Comparison of ENCODE assay signal across 27 cellular contexts in genomic region chr3:53805463-53806159, GRCh38. TPM values are rescaled to one million over a fixed set of nuclear protein-coding genes. Genes with fewer than 3 reads are reported as not detected.
DNase-seq lines count a peak whose midpoint lies in the region; ATAC-seq and TF ChIP-seq lines count a peak whose summit lies in the region.
"Had no signal": no experiment of that assay in that cellular context is flagged by ENCODE, and none has a peak within 500 bp of the region (broad histone marks: within the 10 kb centered on the region; RNA-seq: fewer than 3 reads in every experiment).

No MANE protein-coding gene starts in this region.

- H3K36me3 ChIP-seq in HCT116 (ENCODE audit: control insufficient read depth in 1 of 2, insufficient read depth in 2 of 2, low read length in 2 of 2) = no peaks in the 10 kb centered on the region
- H3K36me3 ChIP-seq in adipocyte (ENCODE audit: control insufficient read depth, insufficient read depth, low read length, severe bottlenecking) = no peaks in the 10 kb centered on the region
- no peaks in the 10 kb centered on the region for H3K36me3 ChIP-seq in smooth muscle cell (ENCODE audit: low read depth)
- H3K36me3 ChIP-seq: gastroesophageal sphincter, ovary, right atrium auricular region, suprapubic skin, vagina had no signal

- H3F3A ChIP-seq in smooth muscle cell (ENCODE audit: low read depth) = no peaks in the 10 kb centered on the region

- ATAC-seq in HCT116 = peak; percentile 35
- ATAC-seq in left lobe of liver = no peak
- no peak for ATAC-seq in GM18861 (IDR thresholded peaks at IDR 0.05; ENCODE audit: unreplicated experiment)
- ATAC-seq: activated naive CD4-positive, alpha-beta T cell treated with anti-CD3 and anti-CD28 coated beads, Interleukin-2, amount 50 U/mL, for 72 hours; activated T-cell treated with anti-CD3 and anti-CD28 coated beads, Interleukin-2, amount 50 U/mL, for 72 hours; gastroesophageal sphincter; GM23338 had no signal

- H3K9ac ChIP-seq in HCT116 (ENCODE audit: low read length) (no peak overlapping the region), adipocyte (ENCODE audit: low read length) (peak overlapping the region; percentile 55), smooth muscle cell (ENCODE audit: low read depth) (peak overlapping the region; percentile 10)

- RAD21 ChIA-PET in HCT116 (lab: Charles Lee; ENCODE audit: low non-redundant PET in 1 of 2, low total read pairs in 2 of 2, uncharacterized antibody in 2 of 2, unreplicated experiment in 2 of 2) = no interaction called here

- H4K20me1 ChIP-seq in HCT116 (ENCODE audit: insufficient read depth) (no peaks in the 10 kb centered on the region), smooth muscle cell (ENCODE audit: low read depth) (no peaks in the 10 kb centered on the region)

- H3K9me2 ChIP-seq in HCT116 (ENCODE audit: insufficient read depth) = no peaks in the 10 kb centered on the region

- no TSS peak for BruUV-seq in HCT116 (replicated peaks; lab: Mats Ljungman, UMichigan)

- intact Hi-C loops in HCT116 (cut with micrococcal nuclease) = no loop called here

- WGBS in smooth muscle cell (ENCODE audit: low lambda C conversion rate) = no CpG with 5 or more reads among the region's 4 CpGs

- POLR2A ChIA-PET in HCT116 (lab: Charles Lee) = no interaction called here

- H3K4me1 ChIP-seq in HCT116 (ENCODE audit: control insufficient read depth in 1 of 2, insufficient read depth in 2 of 2, low read length in 2 of 2) = peaks cover 12 to 26% of the 10 kb centered on the region in 2 experiments
- peaks cover 30% of the 10 kb centered on the region for H3K4me1 ChIP-seq in adipocyte (ENCODE audit: control insufficient read depth, insufficient read depth, low read length)
- H3K4me1 ChIP-seq in smooth muscle cell (ENCODE audit: low read depth) = peaks cover 5% of the 10 kb centered on the region

- peak overlapping the region; percentile 5 for H2AFZ ChIP-seq in HCT116 (ENCODE audit: low read depth, low read length, poor library complexity, severe bottlenecking)
- peak overlapping the region; percentile 6 for H2AFZ ChIP-seq in smooth muscle cell (ENCODE audit: low read depth)
- H2AFZ ChIP-seq: GM23338, PC-9 had no signal

- H3K4me2 ChIP-seq in HCT116 (ENCODE audit: low read length) = peak overlapping the region; percentile 48
- peak overlapping the region; percentile 44 for H3K4me2 ChIP-seq in smooth muscle cell
- H3K4me2 ChIP-seq: GM23338, PC-9 had no signal

- H3K27me3 ChIP-seq in HCT116 (ENCODE audit: insufficient read depth, low read length) (no peaks in the 10 kb centered on the region), adipocyte (replicated peaks; ENCODE audit: control insufficient read depth, insufficient read depth, low read length) (no peaks in the 10 kb centered on the region), smooth muscle cell (ENCODE audit: low read depth) (no peaks in the 10 kb centered on the region)
- H3K27me3 ChIP-seq: cardiac muscle cell, gastroesophageal sphincter, ovary, right atrium auricular region, suprapubic skin, vagina had no signal

- H3K9me3 ChIP-seq in HCT116 (ENCODE audit: control insufficient read depth in 1 of 2, insufficient read depth in 1 of 2, low read depth in 1 of 2, low read length in 2 of 2) = no peaks in the 10 kb centered on the region
- H3K9me3 ChIP-seq in adipocyte (ENCODE audit: control insufficient read depth, low read length) = no peaks in the 10 kb centered on the region
- H3K9me3 ChIP-seq in smooth muscle cell (replicated peaks; ENCODE audit: low read depth) = no peaks in the 10 kb centered on the region
- H3K9me3 ChIP-seq: gastroesophageal sphincter, ovary, right atrium auricular region, suprapubic skin, vagina had no signal

- TF ChIP-seq RAD21 in HCT116 (IDR thresholded peaks at IDR 0.05; ENCODE audit: low read depth) = no peak

- DNase-seq in HCT116 (ENCODE audit: low read depth, low spot score) (no peak), adipocyte (ENCODE audit: low read depth) (no peak), left lobe of liver (ENCODE audit: low spot score) (peak; percentile 38), smooth muscle cell (lab: John Stamatoyannopoulos, UW; ENCODE audit: unreplicated experiment) (no peak), occipital lobe (lab: John Stamatoyannopoulos, UW) (no peak), NCI-H524 treated with DMSO at 0.1 percent for 48 hours (lab: John Stamatoyannopoulos, UW) (no peak), medulla oblongata (ENCODE audit: extremely low spot score) (no peak)
- DNase-seq: activated CD4-positive, alpha-beta T cell treated with anti-CD3 and anti-CD28 coated beads for 4 hours; activated T-cell treated with anti-CD3 and anti-CD28 coated beads, Interleukin-2, amount 50 U/mL, for 72 hours; hippocampal formation; naive B cell; NCI-H1092; NCI-H187 treated with DMSO at 0.1 percent for 48 hours; NK-92 treated with Interleukin-12 subunit alpha and Interleukin-12 subunit beta, amount 100 ng/mL, for 24 hours; ovary; PC-9; stimulated activated CD4-positive, alpha-beta T cell treated with anti-CD3 and anti-CD28 coated beads, Interleukin-4, amount 100 ng/mL, for 4 hours; stimulated activated naive B cell treated with anti-CD40 and anti-IgM and Interleukin-4, amounts not matched to agents 10 μg/mL and 1 μg/mL and 100 μg/mL, for 72 hours had no signal

- H3K79me2 ChIP-seq in HCT116 (ENCODE audit: insufficient read depth, low read length) (no peaks in the 10 kb centered on the region), smooth muscle cell (ENCODE audit: low read depth) (no peaks in the 10 kb centered on the region)

- H3K27ac ChIP-seq in HCT116 (ENCODE audit: low read depth, low read length) = no peak overlapping the region
- H3K27ac ChIP-seq in smooth muscle cell (ENCODE audit: low read depth) = peak overlapping the region; percentile 57
- H3K27ac ChIP-seq: gastroesophageal sphincter, ovary, PC-9, suprapubic skin, vagina, VCaP had no signal

- TF ChIP-seq POLR2A in HCT116 (IDR thresholded peaks at IDR 0.05; ENCODE audit: borderline replicate concordance, extremely low read depth, insufficient read depth, insufficient read length) = no peak

- CTCF ChIA-PET in HCT116 (lab: Charles Lee) = no interaction called here

- TF ChIP-seq CTCF in HCT116 (IDR thresholded peaks at IDR 0.05 in 2 of 3, conservative IDR thresholded peaks at IDR 0.05 in 1 of 3; ENCODE audit: borderline replicate concordance in 1 of 3, insufficient read depth in 1 of 3, low read depth in 2 of 3, low read length in 2 of 3) (no peak), smooth muscle cell (IDR thresholded peaks at IDR 0.05; ENCODE audit: borderline replicate concordance, insufficient read depth, poor library complexity, severe bottlenecking) (no peak)

- H3K4me3 ChIP-seq in HCT116 (replicated peaks in 1 of 2; ENCODE audit: low read depth in 1 of 2, low read length in 2 of 2) (no peak overlapping the region), adipocyte (ENCODE audit: low read length) (no peak overlapping the region), smooth muscle cell (no peak overlapping the region)
- H3K4me3 ChIP-seq: cardiac muscle cell, gastroesophageal sphincter, GM23338, ovary, PC-9, right atrium auricular region, suprapubic skin, vagina had no signal

TF ChIP-seq in HCT116, 20 proteins besides CTCF, POLR2A, EP300 and RAD21:
- no peak for TF ChIP-seq ZBTB33 (IDR thresholded peaks at IDR 0.05; ENCODE audit: extremely low read depth, insufficient replicate concordance, low read length)
- no peak for TF ChIP-seq ZFX (IDR thresholded peaks at IDR 0.05)
- no peak for TF ChIP-seq CBX3 (IDR thresholded peaks at IDR 0.05; ENCODE audit: low read depth)
- TF ChIP-seq ATF3 (IDR thresholded peaks at IDR 0.05) = no peak
- TF ChIP-seq POLR2AphosphoS5 (IDR thresholded peaks at IDR 0.05; ENCODE audit: low read depth, low read length) = no peak
- TF ChIP-seq YY1 (IDR thresholded peaks at IDR 0.05; ENCODE audit: extremely low read depth, insufficient replicate concordance, low read depth, low read length) = no peak
- TF ChIP-seq JUND (IDR thresholded peaks at IDR 0.05) = no peak
- no peak for TF ChIP-seq ELF1 (IDR thresholded peaks at IDR 0.05; ENCODE audit: borderline replicate concordance, low read depth)
- TF ChIP-seq EZH2phosphoT487 (IDR thresholded peaks at IDR 0.05; ENCODE audit: borderline replicate concordance) = no peak
- TF ChIP-seq SRF (IDR thresholded peaks at IDR 0.05; ENCODE audit: low read depth) = no peak
- TF ChIP-seq SIN3A (IDR thresholded peaks at IDR 0.05; ENCODE audit: low read depth) = no peak
- TF ChIP-seq MAX (IDR thresholded peaks at IDR 0.05) = no peak
- no peak for TF ChIP-seq FOSL1 (IDR thresholded peaks at IDR 0.05; ENCODE audit: low read depth)
TF ChIP-seq in HCT116: peak in this region for 0.

RNA-seq across cellular contexts. Expression of gene CHDH, which starts 40.6 kb away (rescaled TPM):
- total RNA-seq in HCT116 (2021; ENCODE audit: unreplicated experiment) (10.8 TPM), left lobe of liver (44.7 TPM), smooth muscle cell (0.36 TPM in 1 of 2 replicates, not detected in the other), occipital lobe (1.4 TPM)
- polyA plus RNA-seq in HCT116 (2012) = 2.4 and 2.6 TPM in 2 replicates
- 0.51 and 0.60 TPM in 2 replicates for polyA plus RNA-seq in smooth muscle cell
- total RNA-seq: PC-9 had no signal

RNA-seq across cellular contexts. Expression of gene IL17RB, which starts 40.8 kb away (rescaled TPM):
- total RNA-seq in HCT116 (2021; ENCODE audit: unreplicated experiment) (8.3 TPM), left lobe of liver (23.2 TPM), smooth muscle cell (0.22 TPM in 1 of 2 replicates, not detected in the other), occipital lobe (2.2 TPM)
- 5.0 and 7.3 TPM in 2 replicates for polyA plus RNA-seq in HCT116 (2012)
- 0.40 and 0.58 TPM in 2 replicates for polyA plus RNA-seq in smooth muscle cell
- total RNA-seq: PC-9, vagina had no signal
